In the genomic region with DNA sequence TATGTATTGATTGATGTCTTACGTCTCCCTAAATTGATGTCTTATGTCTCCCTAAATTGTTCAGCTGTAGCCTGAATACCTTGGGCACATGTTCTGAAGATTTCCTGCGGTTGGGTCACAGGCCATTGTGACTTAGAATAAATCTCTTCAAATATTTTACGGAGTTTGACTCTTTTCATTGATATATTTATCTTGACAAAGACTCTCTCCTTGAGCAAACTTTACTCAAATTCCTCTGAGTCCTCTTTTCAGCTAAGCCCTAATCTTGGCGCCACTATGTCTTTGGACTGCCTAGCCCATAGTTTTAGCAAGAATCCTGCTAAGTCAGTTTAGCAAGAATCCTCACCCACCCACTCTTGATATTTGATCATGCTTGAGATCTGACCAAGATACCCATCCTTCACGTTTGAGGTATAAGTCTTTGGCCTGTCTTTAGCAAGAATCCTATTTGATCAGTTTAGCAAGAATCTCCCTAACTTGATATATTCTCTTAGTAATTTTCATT, we compare ENCODE assay signal across 31 cellular contexts.
"Had no signal": no experiment of that assay in that cellular context is flagged by ENCODE, and none has a peak within 500 bp of the region (broad histone marks: within the 10 kb centered on the region; RNA-seq: fewer than 3 reads in every experiment).

No MANE protein-coding gene starts in this region.

- H3K9ac ChIP-seq: neural progenitor cell, parathyroid adenoma had no signal

- H3K9me3 Mint-ChIP-seq: nephron, neural progenitor cell had no signal

- H3K9me3 ChIP-seq: ovary, psoas muscle, right lobe of liver, sigmoid colon, suprapubic skin, testis, tibial artery, transverse colon, upper lobe of right lung, uterus had no signal

- H3K27me3 ChIP-seq: neural progenitor cell, ovary, right lobe of liver, sigmoid colon, testis, tibial artery, transverse colon, upper lobe of right lung, uterus had no signal

- H3K36me3 Mint-ChIP-seq: natural killer cell, neural progenitor cell had no signal

- H3K4me2 ChIP-seq: neural progenitor cell had no signal

- H3K27ac ChIP-seq: neural progenitor cell, ovary, parathyroid adenoma, psoas muscle, right lobe of liver, sigmoid colon, spleen, suprapubic skin, testis, tibial artery, transverse colon, upper lobe of right lung, uterus had no signal

- H2AFZ ChIP-seq: neural progenitor cell, parathyroid adenoma had no signal

- H3K27me3 Mint-ChIP-seq: progenitor cell of endocrine pancreas had no signal

- H3K4me1 ChIP-seq: parathyroid adenoma, right lobe of liver, sigmoid colon, spleen, suprapubic skin, testis, tibial artery, transverse colon, upper lobe of right lung, uterus had no signal

- ATAC-seq: naive thymus-derived CD4-positive, alpha-beta T cell; natural killer cell; stimulated activated memory B cell treated with anti-CD40 and anti-IgM and Interleukin-4, amounts not matched to agents 10 μg/mL and 1 μg/mL and 100 μg/mL, for 72 hours; stimulated activated naive CD8-positive, alpha-beta T cell treated with anti-CD3 and anti-CD28 coated beads, Interleukin-15, amount 100 ng/mL, for 72 hours; stimulated activated naive CD8-positive, alpha-beta T cell treated with anti-CD3 and anti-CD28 coated beads, Interleukin-15, Interleukin-2, amounts not matched to agents 100 U/mL and 50 U/mL, for 24 hours; upper lobe of right lung had no signal

- H3K79me2 ChIP-seq: parathyroid adenoma had no signal

- H3K36me3 ChIP-seq: neural progenitor cell, ovary, right lobe of liver, sigmoid colon, spleen, suprapubic skin, tibial artery, transverse colon, upper lobe of right lung, uterus had no signal

- H3K4me3 ChIP-seq: neural progenitor cell, ovary, psoas muscle, right lobe of liver, sigmoid colon, spleen, suprapubic skin, testis, tibial artery, transverse colon, upper lobe of right lung, uterus had no signal

- H3K27ac Mint-ChIP-seq: naive thymus-derived CD4-positive, alpha-beta T cell; natural killer cell; nephron; neural progenitor cell; progenitor cell of endocrine pancreas; stimulated activated memory B cell treated with anti-CD40 and anti-IgM and Interleukin-4, amounts not matched to agents 10 μg/mL and 1 μg/mL and 100 μg/mL, for 72 hours; stimulated activated naive CD8-positive, alpha-beta T cell treated with anti-CD3 and anti-CD28 coated beads, Interleukin-15, amount 100 ng/mL, for 72 hours had no signal

- DNase-seq: naive thymus-derived CD4-positive, alpha-beta T cell; natural killer cell; occipital lobe; ovary; posterior cingulate gyrus; psoas muscle; right cardiac atrium; right lobe of liver; sigmoid colon; small intestine; spleen; stimulated activated CD4-positive, alpha-beta T cell treated with anti-CD3 and anti-CD28 coated beads, Interleukin-12 subunit alpha, Interleukin-12 subunit beta, amount 100 ng/mL, for 4 hours; stimulated activated CD4-positive, alpha-beta T cell treated with anti-CD3 and anti-CD28 coated beads, Interleukin-1b, Interleukin-23, amount 100 ng/mL, for 48 hours; stimulated activated CD4-positive, alpha-beta T cell treated with anti-CD3 and anti-CD28 coated beads, Interleukin-4, amount 100 ng/mL, for 1 hour; stimulated activated CD4-positive, alpha-beta T cell treated with anti-CD3 and anti-CD28 coated beads, Interleukin-4, amount 100 ng/mL, for 4 hours; stimulated activated CD8-positive, alpha-beta memory T cell treated with anti-CD3 and anti-CD28 coated beads, Interleukin-4, amount 100 ng/mL, for 48 hours; stimulated activated naive CD4-positive, alpha-beta T cell; stimulated activated naive CD8-positive, alpha-beta T cell treated with anti-CD3 and anti-CD28 coated beads, Interleukin-15, amount 100 ng/mL, for 72 hours; stimulated activated naive CD8-positive, alpha-beta T cell treated with anti-CD3 and anti-CD28 coated beads, Interleukin-15, Interleukin-2, amounts not matched to agents 100 U/mL and 50 U/mL, for 24 hours; substantia nigra; testis; tibial artery; transverse colon; upper lobe of right lung; uterus had no signal

- H3K4me3 Mint-ChIP-seq: natural killer cell; nephron; neural progenitor cell; stimulated activated memory B cell treated with anti-CD40 and anti-IgM and Interleukin-4, amounts not matched to agents 10 μg/mL and 1 μg/mL and 100 μg/mL, for 72 hours; stimulated activated naive CD8-positive, alpha-beta T cell treated with anti-CD3 and anti-CD28 coated beads, Interleukin-15, amount 100 ng/mL, for 72 hours had no signal

- H3K4me1 Mint-ChIP-seq: naive thymus-derived CD4-positive, alpha-beta T cell; natural killer cell; nephron; stimulated activated naive CD8-positive, alpha-beta T cell treated with anti-CD3 and anti-CD28 coated beads, Interleukin-15, amount 100 ng/mL, for 72 hours had no signal
